ENCODE assay signal across 1 cellular context in the genomic region with DNA sequence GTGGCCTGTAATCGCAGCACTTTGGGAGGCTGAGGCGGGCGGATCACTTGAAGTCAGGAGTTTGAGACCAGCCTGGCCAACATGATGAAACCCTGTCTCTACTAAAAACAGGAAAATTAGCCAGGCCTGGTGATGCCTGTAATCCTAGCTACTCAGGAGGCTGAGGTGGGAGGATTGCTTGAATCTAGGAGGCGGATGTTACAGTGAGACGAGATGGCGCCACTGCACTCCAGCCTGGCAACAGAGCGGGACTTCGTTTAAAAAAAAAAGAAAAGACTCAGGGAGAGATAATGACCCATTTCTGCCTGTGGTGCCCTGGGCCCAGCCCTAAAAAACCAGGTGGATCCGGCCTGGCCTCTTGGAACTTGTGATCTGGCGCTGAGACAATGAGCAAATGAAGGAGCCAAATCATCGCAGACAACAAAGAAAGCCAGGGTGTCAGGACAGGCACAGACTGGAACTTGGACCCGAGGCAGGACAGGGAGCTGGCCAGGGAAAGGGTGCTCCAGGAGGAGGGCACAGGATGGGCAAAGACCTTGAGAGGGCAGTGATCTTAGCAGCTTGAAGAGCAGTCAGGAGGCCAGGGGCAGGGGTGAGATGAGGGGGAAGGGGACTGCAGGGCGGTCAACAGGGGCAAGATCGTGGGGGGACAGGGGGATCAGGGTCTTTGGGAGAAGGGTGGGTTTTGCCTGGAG.
TF ChIP-seq lines count a peak whose summit lies in the region.

No MANE protein-coding gene starts in this region.

TF ChIP-seq in SK-N-SH treated with all-trans-retinoic acid at 6 μM for 48 hours, 23 proteins besides CTCF, POLR2A, EP300 and RAD21 (continued from another document):
- TF ChIP-seq ZC3H10 (CRISPR knock-in tag; IDR thresholded peaks at IDR 0.05): no peak
- TF ChIP-seq OSR1 (CRISPR knock-in tag; IDR thresholded peaks at IDR 0.05): no peak
- TF ChIP-seq, protein P1, sequence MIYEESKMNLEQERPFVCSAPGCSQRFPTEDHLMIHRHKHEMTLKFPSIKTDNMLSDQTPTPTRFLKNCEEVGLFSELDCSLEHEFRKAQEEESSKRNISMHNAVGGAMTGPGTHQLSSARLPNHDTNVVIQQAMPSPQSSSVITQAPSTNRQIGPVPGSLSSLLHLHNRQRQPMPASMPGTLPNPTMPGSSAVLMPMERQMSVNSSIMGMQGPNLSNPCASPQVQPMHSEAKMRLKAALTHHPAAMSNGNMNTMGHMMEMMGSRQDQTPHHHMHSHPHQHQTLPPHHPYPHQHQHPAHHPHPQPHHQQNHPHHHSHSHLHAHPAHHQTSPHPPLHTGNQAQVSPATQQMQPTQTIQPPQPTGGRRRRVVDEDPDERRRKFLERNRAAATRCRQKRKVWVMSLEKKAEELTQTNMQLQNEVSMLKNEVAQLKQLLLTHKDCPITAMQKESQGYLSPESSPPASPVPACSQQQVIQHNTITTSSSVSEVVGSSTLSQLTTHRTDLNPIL (CRISPR knock-in tag; IDR thresholded peaks at IDR 0.05; ENCODE audit: low read depth): no peak
- no peak for TF ChIP-seq RARB (CRISPR knock-in tag; IDR thresholded peaks at IDR 0.05)
- no peak for TF ChIP-seq GLIS3 (CRISPR knock-in tag; IDR thresholded peaks at IDR 0.05)
- TF ChIP-seq, protein P2, sequence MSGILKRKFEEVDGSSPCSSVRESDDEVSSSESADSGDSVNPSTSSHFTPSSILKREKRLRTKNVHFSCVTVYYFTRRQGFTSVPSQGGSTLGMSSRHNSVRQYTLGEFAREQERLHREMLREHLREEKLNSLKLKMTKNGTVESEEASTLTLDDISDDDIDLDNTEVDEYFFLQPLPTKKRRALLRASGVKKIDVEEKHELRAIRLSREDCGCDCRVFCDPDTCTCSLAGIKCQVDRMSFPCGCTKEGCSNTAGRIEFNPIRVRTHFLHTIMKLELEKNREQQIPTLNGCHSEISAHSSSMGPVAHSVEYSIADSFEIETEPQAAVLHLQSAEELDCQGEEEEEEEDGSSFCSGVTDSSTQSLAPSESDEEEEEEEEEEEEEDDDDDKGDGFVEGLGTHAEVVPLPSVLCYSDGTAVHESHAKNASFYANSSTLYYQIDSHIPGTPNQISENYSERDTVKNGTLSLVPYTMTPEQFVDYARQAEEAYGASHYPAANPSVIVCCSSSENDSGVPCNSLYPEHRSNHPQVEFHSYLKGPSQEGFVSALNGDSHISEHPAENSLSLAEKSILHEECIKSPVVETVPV (CRISPR knock-in tag; IDR thresholded peaks at IDR 0.05): no peak
- no peak for TF ChIP-seq ESRRG (CRISPR knock-in tag; IDR thresholded peaks at IDR 0.05)
TF ChIP-seq in SK-N-SH treated with all-trans-retinoic acid at 6 μM for 48 hours: peak in this region for 0.
